In the genomic region with DNA sequence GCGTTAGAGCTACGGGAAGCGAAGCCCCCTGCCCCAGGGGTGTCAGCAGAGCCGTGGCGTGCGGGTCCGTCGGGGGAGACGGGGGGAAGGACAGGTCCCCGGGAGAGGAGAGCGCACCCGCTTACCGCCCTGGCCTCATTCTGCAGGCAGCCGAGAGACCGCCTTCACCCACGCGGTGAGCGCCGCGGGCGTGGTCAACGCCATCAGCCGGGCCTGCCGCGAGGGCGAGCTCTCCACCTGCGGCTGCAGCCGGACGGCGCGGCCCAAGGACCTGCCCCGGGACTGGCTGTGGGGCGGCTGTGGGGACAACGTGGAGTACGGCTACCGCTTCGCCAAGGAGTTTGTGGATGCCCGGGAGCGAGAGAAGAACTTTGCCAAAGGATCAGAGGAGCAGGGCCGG, we compare ENCODE assay signal across 18 cellular contexts. TPM values are rescaled to one million over a fixed set of nuclear protein-coding genes. Genes with fewer than 3 reads are reported as not detected.
A peak's percentile ranks its signal among the peaks of the same experiment; 100 is the strongest.
DNase-seq lines count a peak whose midpoint lies in the region; ATAC-seq, FAIRE-seq and TF ChIP-seq lines count a peak whose summit lies in the region.
"Had no signal": no experiment of that assay in that cellular context is flagged by ENCODE, and none has a peak within 500 bp of the region (broad histone marks: within the 10 kb centered on the region; RNA-seq: fewer than 3 reads in every experiment).

No MANE protein-coding gene starts in this region.

- no peak overlapping the region for H2BK120ac ChIP-seq in H1 (replicated peaks; ENCODE audit: low read depth, low read length)

- H3K27me3 ChIP-seq in H1 (replicated peaks in 1 of 4; ENCODE audit: control insufficient read depth in 3 of 4, extremely low read depth in 1 of 4, insufficient read depth in 3 of 4, low read length in 3 of 4) (peaks cover 0 to 18% (median 5%) of the 10 kb centered on the region in 4 experiments; a peak in 5 of 7 replicates), mucosa of stomach (ENCODE audit: control insufficient read depth, insufficient read depth, low read length) (no peaks in the 10 kb centered on the region)

- no peak overlapping the region for H3K14ac ChIP-seq in H1 (ENCODE audit: insufficient read length)

- no peaks in the 10 kb centered on the region for H4K20me1 ChIP-seq in H1 (replicated peaks in 1 of 2; ENCODE audit: control insufficient read depth in 1 of 2, insufficient read depth in 2 of 2, low read length in 2 of 2)

- H2BK20ac ChIP-seq in H1 (ENCODE audit: low read length), result no peak overlapping the region

- H3K9me3 Mint-ChIP-seq in stimulated activated naive CD8-positive, alpha-beta T cell treated with anti-CD3 and anti-CD28 coated beads, Interleukin-15, amount 100 ng/mL, for 72 hours, result no peaks in the 10 kb centered on the region
- no peaks in the 10 kb centered on the region for H3K9me3 Mint-ChIP-seq in HFFc6
- H3K9me3 Mint-ChIP-seq: H9, IgD-negative memory B cell had no signal

- peaks cover 0 to 8% (median 0%) of the 10 kb centered on the region in 4 experiments; a peak in 2 of 7 replicates for H3K4me1 ChIP-seq in H1 (replicated peaks in 1 of 4; ENCODE audit: control insufficient read depth in 3 of 4, insufficient read depth in 4 of 4, low read length in 3 of 4)
- H3K4me1 ChIP-seq in mucosa of stomach (ENCODE audit: control insufficient read depth, insufficient read depth, low read length), result peaks cover 3% of the 10 kb centered on the region

- H3K27ac Mint-ChIP-seq in stimulated activated naive CD8-positive, alpha-beta T cell treated with anti-CD3 and anti-CD28 coated beads, Interleukin-15, amount 100 ng/mL, for 72 hours, result no peak overlapping the region
- H3K27ac Mint-ChIP-seq in HFFc6, result no peak overlapping the region
- H3K27ac Mint-ChIP-seq: H9, IgD-negative memory B cell had no signal

- 69% methylated on average over 23 of the region's 40 CpGs; no CpG with 5 or more reads in 1 of the 2 experiments for WGBS in H1 (ENCODE audit: extremely low coverage in 1 of 2, insufficient coverage in 1 of 2, insufficient read length in 1 of 2, insufficient replicate concordance in 2 of 2, low coverage in 1 of 2, low lambda C conversion rate in 2 of 2, missing lambda C conversion rate in 1 of 2), 2 experiments

- no peak for TF ChIP-seq RAD21 in H1 (IDR thresholded peaks at IDR 0.05 in 1 of 2, conservative IDR thresholded peaks at IDR 0.05 in 1 of 2; ENCODE audit: low read depth in 2 of 2, low read length in 2 of 2)

- no peak overlapping the region for H3K56ac ChIP-seq in H1 (replicated peaks; ENCODE audit: insufficient read length, low read depth, low read length)

- H3K36me3 Mint-ChIP-seq in HFFc6 (ENCODE audit: low read depth), result peaks cover 54% of the 10 kb centered on the region
- H3K36me3 Mint-ChIP-seq: IgD-negative memory B cell had no signal

- H3K4me1 Mint-ChIP-seq in stimulated activated naive CD8-positive, alpha-beta T cell treated with anti-CD3 and anti-CD28 coated beads, Interleukin-15, amount 100 ng/mL, for 72 hours, result peaks cover 5% of the 10 kb centered on the region
- H3K4me1 Mint-ChIP-seq in HFFc6 (ENCODE audit: low read depth), result peaks cover 67% of the 10 kb centered on the region

- no peaks in the 10 kb centered on the region for H3K79me2 ChIP-seq in H1 (ENCODE audit: control insufficient read depth in 1 of 2, insufficient read depth in 2 of 2, low read length in 2 of 2)

- TF ChIP-seq CTCF in H1 (IDR thresholded peaks at IDR 0.05; ENCODE audit: control extremely low read depth in 1 of 3, insufficient read depth in 1 of 3, low read depth in 1 of 3, low read length in 3 of 3) (no peak), HFFc6 (IDR thresholded peaks at IDR 0.05) (no peak)

- no peak for TF ChIP-seq POLR2A in H1 (IDR thresholded peaks at IDR 0.05; ENCODE audit: control extremely low read depth in 1 of 2, low read depth in 2 of 2, low read length in 2 of 2)

- H3K9me3 ChIP-seq in H1 (ENCODE audit: insufficient read depth in 2 of 2, low read depth in 1 of 2, low read length in 1 of 2), result no peaks in the 10 kb centered on the region
- no peaks in the 10 kb centered on the region for H3K9me3 ChIP-seq in mucosa of stomach (ENCODE audit: control insufficient read depth, low read length)

- no peak for TF ChIP-seq EP300 in H1 (IDR thresholded peaks at IDR 0.05; ENCODE audit: borderline replicate concordance in 1 of 2, low read depth in 2 of 2, low read length in 2 of 2)

- H3K4me2 ChIP-seq in H1 (ENCODE audit: insufficient read depth in 1 of 2, low read depth in 2 of 2, low read length in 2 of 2), result no peak overlapping the region; a peak in 2 of 4 replicates

- POLR2A ChIA-PET in H1 (lab: Charles Lee; ENCODE audit: partially characterized antibody), result no interaction called here

- H3K23me2 ChIP-seq in H1 (ENCODE audit: low read depth, low read length), result no peaks in the 10 kb centered on the region; the same call in 1 of the 2 replicates

- no peak overlapping the region for H4K91ac ChIP-seq in H1 (replicated peaks; ENCODE audit: insufficient read length, low read length)

- no peak overlapping the region for H3K27ac ChIP-seq in H1 (ENCODE audit: low read depth, low read length)

- FAIRE-seq in H1 (lab: Jason Lieb, UNC), result no peak

- H3K4me3 Mint-ChIP-seq in stimulated activated naive CD8-positive, alpha-beta T cell treated with anti-CD3 and anti-CD28 coated beads, Interleukin-15, amount 100 ng/mL, for 72 hours, result no peak overlapping the region
- no peak overlapping the region for H3K4me3 Mint-ChIP-seq in HFFc6
- H3K4me3 Mint-ChIP-seq: CD14-positive monocyte, H9, IgD-negative memory B cell had no signal

- H3K23ac ChIP-seq in H1 (ENCODE audit: insufficient read length), result no peak overlapping the region

- ATAC-seq in stimulated activated naive CD8-positive, alpha-beta T cell treated with anti-CD3 and anti-CD28 coated beads, Interleukin-15, amount 100 ng/mL, for 72 hours, result peak; percentile 35
- ATAC-seq in stimulated activated naive CD8-positive, alpha-beta T cell treated with anti-CD3 and anti-CD28 coated beads, Interleukin-15, Interleukin-2, amounts not matched to agents 100 U/mL and 50 U/mL, for 24 hours, result no peak
- ATAC-seq in HG02973 (IDR thresholded peaks at IDR 0.05; ENCODE audit: unreplicated experiment), result no peak
- ATAC-seq: PC-3 had no signal

- no peak overlapping the region; a peak in 1 of 8 replicates for H3K4me3 ChIP-seq in H1 (ENCODE audit: extremely low read depth in 1 of 4, insufficient read depth in 2 of 4, low read depth in 3 of 4, low read length in 4 of 4)
- no peak overlapping the region for H3K4me3 ChIP-seq in mucosa of stomach (ENCODE audit: low read length)

- H2BK15ac ChIP-seq in H1 (ENCODE audit: low read length), result no peak overlapping the region

- H2BK12ac ChIP-seq in H1 (ENCODE audit: low read depth, low read length), result no peak overlapping the region; the same call in 1 of the 2 replicates

- DNase-seq in stimulated activated naive CD8-positive, alpha-beta T cell treated with anti-CD3 and anti-CD28 coated beads, Interleukin-15, amount 100 ng/mL, for 72 hours, result no peak
- no peak for DNase-seq in stimulated activated naive CD8-positive, alpha-beta T cell treated with anti-CD3 and anti-CD28 coated beads, Interleukin-15, Interleukin-2, amounts not matched to agents 100 U/mL and 50 U/mL, for 24 hours
- DNase-seq in H1 (ENCODE audit: low read depth in 1 of 2, low spot score in 2 of 2) (no peak), HFFc6 (no peak), HPDE6-E6E7 (ENCODE audit: extremely low spot score) (no peak)
- DNase-seq: ACHN, AML-193, DMS 273 treated with DMSO at 0.1 percent for 48 hours, EL, H9, NCI-H187, NCI-H446 treated with DMSO at 0.1 percent for 48 hours, NCI-H774, PC-3 had no signal

- no peak overlapping the region for H4K5ac ChIP-seq in H1 (ENCODE audit: insufficient read length, low read depth, low read length)

- no peaks in the 10 kb centered on the region for H3K36me3 ChIP-seq in H1 (ENCODE audit: control insufficient read depth in 2 of 4, insufficient read depth in 4 of 4, low read length in 3 of 4)
- no peaks in the 10 kb centered on the region for H3K36me3 ChIP-seq in mucosa of stomach (ENCODE audit: control insufficient read depth, insufficient read depth, low read length)

- H2BK5ac ChIP-seq in H1 (ENCODE audit: low read depth, low read length), result no peak overlapping the region

- peak overlapping the region; percentile 53; the same call in 1 of the 2 replicates for H4K8ac ChIP-seq in H1 (ENCODE audit: extremely low read depth, insufficient read depth, low read length)

- no peak overlapping the region for H3K18ac ChIP-seq in H1 (ENCODE audit: extremely low read depth, low read length)

- H2AK5ac ChIP-seq in H1 (ENCODE audit: low read depth, low read length), result no peak overlapping the region

- CTCF ChIA-PET in H1 (lab: Charles Lee; ENCODE audit: partially characterized antibody), result interaction anchor here (1.2 to 4.4 kb wide), 6 partner anchors 9 to 156 kb away, joined by 3 to 28 read pairs (median 4); partner anchors contain the start of gene WNT5B

- no peaks in the 10 kb centered on the region for H3K79me1 ChIP-seq in H1 (ENCODE audit: low read depth, low read length)

- no peak overlapping the region for H3K4ac ChIP-seq in H1 (replicated peaks; ENCODE audit: insufficient read length, low read depth, low read length)

- peaks cover 29% of the 10 kb centered on the region for H3K27me3 Mint-ChIP-seq in stimulated activated naive CD8-positive, alpha-beta T cell treated with anti-CD3 and anti-CD28 coated beads, Interleukin-15, amount 100 ng/mL, for 72 hours
- H3K27me3 Mint-ChIP-seq in HFFc6 (ENCODE audit: insufficient read depth), result peaks cover 5% of the 10 kb centered on the region

- H3K9ac ChIP-seq in H1 (replicated peaks in 1 of 4; ENCODE audit: extremely low read depth in 1 of 4, low read depth in 3 of 4, low read length in 3 of 4) (no peak overlapping the region), mucosa of stomach (ENCODE audit: low read length) (peak overlapping the region; percentile 15)

- H2AFZ ChIP-seq in H1 (ENCODE audit: low read length), result no peak overlapping the region

RNA-seq across cellular contexts. Expression of gene WNT5B, which starts 10.5 kb away (rescaled TPM):
- total RNA-seq in H1 (2021; fragmentation: NEBNext Ultra II Directional; extraction: Animal tissue kit (Norgen Biotek cat#: 25700)), result 0.91 and 1.2 TPM in 2 replicates
- 1.2 TPM in 2 replicates for polyA plus RNA-seq in H1 (2011; rRNA removed)
- polyA plus RNA-seq in H1 (2011; cell fraction: cytosol; rRNA removed), result 0.90 TPM
- 1.1 TPM for polyA plus RNA-seq in H1 (2011; cell fraction: nucleus; rRNA removed)
- 0.36 to 1.3 TPM (median 1.0 TPM) in 4 replicates for polyA plus RNA-seq in H1 (2012, experiment 1 of 2)
- 1.4 TPM for polyA plus RNA-seq in H1 (2012, experiment 2 of 2)
- polyA plus RNA-seq in H1 (2013, experiment 1 of 2), result 1.5 TPM
- 1.3 TPM for polyA plus RNA-seq in H1 (2013, experiment 2 of 2)
- polyA minus RNA-seq in H1 (2011; rRNA and poly(A)+ RNA removed), result 0.32 and 0.46 TPM in 2 replicates
- polyA minus RNA-seq in H1 (2011; cell fraction: cytosol; rRNA and poly(A)+ RNA removed), result not detected
- 1.5 TPM for polyA minus RNA-seq in H1 (2011; cell fraction: nucleus; rRNA and poly(A)+ RNA removed)
- total RNA-seq in HFFc6 (2021; fragmentation: NEBNext Ultra II Directional; extraction: Animal tissue kit (Norgen Biotek cat#: 25700)), result 100 to 1,000 TPM; 191 to 289 (median 200) TPM

RNA-seq across cellular contexts. Expression of gene FBXL14, which starts 45.2 kb away (rescaled TPM):
- 5.5 and 6.2 TPM in 2 replicates for total RNA-seq in H1 (2021; fragmentation: NEBNext Ultra II Directional; extraction: Animal tissue kit (Norgen Biotek cat#: 25700))
- 9.6 and 11.7 TPM in 2 replicates for polyA plus RNA-seq in H1 (2011; rRNA removed)
- polyA plus RNA-seq in H1 (2011; cell fraction: cytosol; rRNA removed), result 8.7 TPM
- 8.7 TPM for polyA plus RNA-seq in H1 (2011; cell fraction: nucleus; rRNA removed)
- polyA plus RNA-seq in H1 (2012, experiment 1 of 2), result 2.7 to 6.9 TPM (median 5.5 TPM) in 4 replicates
- 2.7 TPM for polyA plus RNA-seq in H1 (2012, experiment 2 of 2)
- 2.2 TPM for polyA plus RNA-seq in H1 (2013, experiment 1 of 2)
- polyA plus RNA-seq in H1 (2013, experiment 2 of 2), result 2.1 TPM
- polyA minus RNA-seq in H1 (2011; rRNA and poly(A)+ RNA removed), result 10.8 and 11.9 TPM in 2 replicates
- 10.6 TPM for polyA minus RNA-seq in H1 (2011; cell fraction: cytosol; rRNA and poly(A)+ RNA removed)
- polyA minus RNA-seq in H1 (2011; cell fraction: nucleus; rRNA and poly(A)+ RNA removed), result 10.5 TPM
- 1 to 10 TPM; 5.2 to 6.5 (median 5.4) TPM for total RNA-seq in HFFc6 (2021; fragmentation: NEBNext Ultra II Directional; extraction: Animal tissue kit (Norgen Biotek cat#: 25700))

RNA-seq across cellular contexts. Expression of gene ADIPOR2, which starts 51.3 kb away (rescaled TPM):
- total RNA-seq in H1 (2021; fragmentation: NEBNext Ultra II Directional; extraction: Animal tissue kit (Norgen Biotek cat#: 25700)), result 46.4 and 50.8 TPM in 2 replicates
- 13.9 and 17.5 TPM in 2 replicates for polyA plus RNA-seq in H1 (2011; rRNA removed)
- 15.7 TPM for polyA plus RNA-seq in H1 (2011; cell fraction: cytosol; rRNA removed)
- polyA plus RNA-seq in H1 (2011; cell fraction: nucleus; rRNA removed), result 10.5 TPM
- 25.0 to 33.0 TPM (median 29.1 TPM) in 4 replicates for polyA plus RNA-seq in H1 (2012, experiment 1 of 2)
- polyA plus RNA-seq in H1 (2012, experiment 2 of 2), result 5.8 TPM
- polyA plus RNA-seq in H1 (2013, experiment 1 of 2), result 22.5 TPM
- polyA plus RNA-seq in H1 (2013, experiment 2 of 2), result 28.5 TPM
- polyA minus RNA-seq in H1 (2011; rRNA and poly(A)+ RNA removed), result 28.8 and 29.0 TPM in 2 replicates
- 12.8 TPM for polyA minus RNA-seq in H1 (2011; cell fraction: cytosol; rRNA and poly(A)+ RNA removed)
- 20.7 TPM for polyA minus RNA-seq in H1 (2011; cell fraction: nucleus; rRNA and poly(A)+ RNA removed)
- total RNA-seq in HFFc6 (2021; fragmentation: NEBNext Ultra II Directional; extraction: Animal tissue kit (Norgen Biotek cat#: 25700)), result 10 to 100 TPM; 38.9 to 50.1 (median 44.9) TPM

Comparison
In these comparisons a context has a peak if more than half of its experiments do, and no peak if none do; other contexts are left out.
1. RNA of gene WNT5B, which starts 10.5 kb away (total RNA-seq): 191 to 289 TPM in HFFc6; 0.91 to 1.2 TPM in H1; every median in the first group is over 10 times any median in the second.